In the genomic region with DNA sequence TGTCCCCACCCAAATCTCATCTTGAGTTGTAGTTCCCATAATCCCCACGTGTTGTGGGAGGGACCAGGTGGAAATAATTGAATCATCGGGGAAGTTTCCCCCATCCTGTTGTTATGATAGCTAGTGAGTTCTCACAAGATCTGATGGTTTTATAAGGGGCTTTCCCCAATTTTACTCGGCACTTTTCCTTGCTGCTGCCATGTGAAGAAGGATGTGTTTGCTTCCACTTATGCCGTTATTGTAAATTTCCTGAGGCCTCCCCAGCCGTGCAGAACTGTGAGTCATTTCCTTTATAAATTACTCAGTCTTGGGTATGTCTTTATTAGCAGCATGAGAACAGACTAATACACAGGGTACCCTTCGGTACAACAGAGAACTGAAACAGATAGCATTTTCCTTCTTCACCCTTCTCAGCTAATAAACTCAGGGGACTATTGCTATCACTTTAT, we compare ENCODE assay signal across 8 cellular contexts. TPM values are rescaled to one million over a fixed set of nuclear protein-coding genes. Genes with fewer than 3 reads are reported as not detected.
A peak's percentile ranks its signal among the peaks of the same experiment; 100 is the strongest.
DNase-seq lines count a peak whose midpoint lies in the region; ATAC-seq and TF ChIP-seq lines count a peak whose summit lies in the region.
"Not testable (repeated sequence)": the region's sequence is repeated elsewhere in the genome, so short reads cannot be mapped to it uniquely, and the experiment has no call there.

No MANE protein-coding gene starts in this region.

- BruUV-seq in Panc1 (replicated peaks; lab: Mats Ljungman, UMichigan), result not testable (repeated sequence)

- H3K36me3 Mint-ChIP-seq in CD8-positive, alpha-beta memory T cell, result peaks cover 22 to 56% (median 27%) of the 10 kb centered on the region in 3 donors
- peaks cover 79% of the 10 kb centered on the region for H3K36me3 Mint-ChIP-seq in activated CD8-positive, alpha-beta memory T cell treated with anti-CD3 and anti-CD28 coated beads, Interleukin-2, amount 10 ng/mL, durations not matched to agents 7 days and 5 days
- H3K36me3 Mint-ChIP-seq in memory B cell, result peaks cover 22% of the 10 kb centered on the region

- peaks cover 0 to 16% (median 13%) of the 10 kb centered on the region in 5 donors for H3K9me3 Mint-ChIP-seq in CD8-positive, alpha-beta memory T cell
- peaks cover 18% of the 10 kb centered on the region for H3K9me3 Mint-ChIP-seq in activated CD8-positive, alpha-beta memory T cell treated with anti-CD3 and anti-CD28 coated beads, Interleukin-2, amount 10 ng/mL, durations not matched to agents 7 days and 5 days (ENCODE audit: low read depth)
- not testable (repeated sequence) for H3K9me3 Mint-ChIP-seq in memory B cell

- H3K9me3 ChIP-seq in CD8-positive, alpha-beta memory T cell (ENCODE audit: low read length); Panc1 (ENCODE audit: control insufficient read depth, insufficient read depth, low read depth, low read length): not testable (repeated sequence)

- CTCF ChIA-PET in CD8-positive, alpha-beta memory T cell (lab: Charles Lee), result interaction anchor here (1.0 kb wide), 1 partner anchor 58 kb away, joined by 5 read pairs; no protein-coding TSS in a partner anchor
- CTCF ChIA-PET in Panc1 (lab: Charles Lee), result not testable (repeated sequence)
- CTCF ChIA-PET in activated CD8-positive, alpha-beta memory T cell treated with anti-CD3 and anti-CD28 coated beads, Interleukin-2, amount 10 ng/mL, durations not matched to agents 7 days and 5 days (lab: Charles Lee), result interaction anchor here (0.7 kb wide), 1 partner anchor 45 kb away, joined by 3 read pairs; a partner anchor contains a TSS

- not testable (repeated sequence) for H3K27me3 ChIP-seq in CD8-positive, alpha-beta memory T cell (ENCODE audit: insufficient read depth, low read length, poor library complexity, severe bottlenecking); Panc1 (ENCODE audit: control insufficient read depth, insufficient read depth, low read length)

- H3K4me3 Mint-ChIP-seq in CD8-positive, alpha-beta memory T cell, result peak overlapping the region in 6 of 7 donors; percentile 26 to 72 (median 44)
- H3K4me3 Mint-ChIP-seq in activated CD8-positive, alpha-beta memory T cell treated with anti-CD3 and anti-CD28 coated beads, Interleukin-2, amount 10 ng/mL, durations not matched to agents 7 days and 5 days, result not testable (repeated sequence)
- H3K4me3 Mint-ChIP-seq in memory B cell, result peak overlapping the region; percentile 28

- not testable (repeated sequence) for TF ChIP-seq CTCF in Panc1 (IDR thresholded peaks at IDR 0.05)

- not testable (repeated sequence) for H3K4me3 ChIP-seq in CD8-positive, alpha-beta memory T cell (ENCODE audit: low read length); Panc1 (ENCODE audit: low read depth in 2 of 2, low read length in 2 of 2)

- peak; percentile 59 for ATAC-seq in GM19467 (IDR thresholded peaks at IDR 0.05; ENCODE audit: unreplicated experiment)
- peak; percentile 81 for ATAC-seq in HG03108 (IDR thresholded peaks at IDR 0.05; ENCODE audit: unreplicated experiment)
- ATAC-seq in Panc1, result peak; percentile 30; the same call in 1 of the 2 replicates
- ATAC-seq in activated CD8-positive, alpha-beta memory T cell treated with anti-CD3 and anti-CD28 coated beads, Interleukin-2, amount 10 ng/mL, durations not matched to agents 7 days and 5 days, result peak; percentile 90
- ATAC-seq in memory B cell (ENCODE audit: low read depth), result peak; percentile 90

- H3K27ac Mint-ChIP-seq in CD8-positive, alpha-beta memory T cell, result peak overlapping the region; percentile 78 to 96 (median 92)
- H3K27ac Mint-ChIP-seq in activated CD8-positive, alpha-beta memory T cell treated with anti-CD3 and anti-CD28 coated beads, Interleukin-2, amount 10 ng/mL, durations not matched to agents 7 days and 5 days, result peak overlapping the region; percentile 76
- H3K27ac Mint-ChIP-seq in memory B cell, result peak overlapping the region; percentile 93

- H3K4me1 Mint-ChIP-seq in CD8-positive, alpha-beta memory T cell, result peaks cover 70 to 84% (median 82%) of the 10 kb centered on the region in 3 donors
- peaks cover 34% of the 10 kb centered on the region for H3K4me1 Mint-ChIP-seq in activated CD8-positive, alpha-beta memory T cell treated with anti-CD3 and anti-CD28 coated beads, Interleukin-2, amount 10 ng/mL, durations not matched to agents 7 days and 5 days
- H3K4me1 Mint-ChIP-seq in memory B cell, result peaks cover 17% of the 10 kb centered on the region

- DNase-seq in CD8-positive, alpha-beta memory T cell, result peak; percentile 21 to 72 (median 46)
- DNase-seq in Panc1 (ENCODE audit: low read depth, low spot score), result not testable (repeated sequence)
- DNase-seq in activated CD8-positive, alpha-beta memory T cell treated with anti-CD3 and anti-CD28 coated beads, Interleukin-2, amount 10 ng/mL, durations not matched to agents 7 days and 5 days, result peak; percentile 54
- peak; percentile 48 for DNase-seq in central memory CD4-positive, alpha-beta T cell
- peak; percentile 19 to 45 for DNase-seq in memory B cell (ENCODE audit: low spot score in 2 of 2)
- DNase-seq in stimulated activated CD8-positive, alpha-beta memory T cell treated with anti-CD3 and anti-CD28 coated beads, Interleukin-15, amount 100 ng/mL, for 1 hour (ENCODE audit: low read depth), result peak; percentile 14

- H3K27ac ChIP-seq in CD8-positive, alpha-beta memory T cell (ENCODE audit: low read depth, low read length); Panc1 (ENCODE audit: low read length): not testable (repeated sequence)

- POLR2A ChIA-PET in CD8-positive, alpha-beta memory T cell (lab: Charles Lee), result interaction anchor here (0.6 kb wide), 1 partner anchor 226 kb away, joined by 4 read pairs; no protein-coding TSS in a partner anchor
- POLR2A ChIA-PET in Panc1 (lab: Charles Lee), result interaction anchor here (0.5 kb wide), 1 partner anchor 23 kb away, joined by 3 read pairs; no protein-coding TSS in a partner anchor

- H3K36me3 ChIP-seq in CD8-positive, alpha-beta memory T cell (ENCODE audit: insufficient read depth, low read length); Panc1 (ENCODE audit: control insufficient read depth, insufficient read depth, low read length): not testable (repeated sequence)

- intact Hi-C loops in Panc1 (cut with micrococcal nuclease; ENCODE audit: unreplicated experiment), result not testable (repeated sequence)

- in situ Hi-C loops in Panc1 (cut with HindIII; ENCODE audit: low pct_unique_long_range_greater_than_20kb, low sequenced_read_pairs), result not testable (repeated sequence)

- peaks cover 30% of the 10 kb centered on the region for H3K4me1 ChIP-seq in CD8-positive, alpha-beta memory T cell (ENCODE audit: insufficient read depth, low read length)
- H3K4me1 ChIP-seq in Panc1 (ENCODE audit: control insufficient read depth, insufficient read depth, low read length), result not testable (repeated sequence)

- not testable (repeated sequence) for H3K27me3 Mint-ChIP-seq in CD8-positive, alpha-beta memory T cell; activated CD8-positive, alpha-beta memory T cell treated with anti-CD3 and anti-CD28 coated beads, Interleukin-2, amount 10 ng/mL, durations not matched to agents 7 days and 5 days; memory B cell

RNA-seq across cellular contexts. Expression of a gene that starts 45.3 kb away (rescaled TPM):
- 100 to 1,000 TPM; 106 to 112 TPM for total RNA-seq in CD8-positive, alpha-beta memory T cell
- 218 TPM for polyA plus RNA-seq in CD8-positive, alpha-beta memory T cell
- total RNA-seq in Panc1 (2021; ENCODE audit: unreplicated experiment), result 0.23 TPM
- polyA plus RNA-seq in Panc1 (2012; ENCODE audit: insufficient read length), result not detected
- total RNA-seq in activated CD8-positive, alpha-beta memory T cell treated with anti-CD3 and anti-CD28 coated beads, Interleukin-2, amount 10 ng/mL, durations not matched to agents 7 days and 5 days, result 100 to 1,000 TPM; 243 to 257 TPM

Comparison
In these comparisons a context has a peak if more than half of its experiments do, and no peak if none do; other contexts are left out.
1. ATAC-seq: peak in every context shown above with its lines; median percentile 90 in activated CD8-positive, alpha-beta memory T cell treated with anti-CD3 and anti-CD28 coated beads, Interleukin-2, amount 10 ng/mL, durations not matched to agents 7 days and 5 days; 90 in memory B cell; 81 in HG03108; 59 in GM19467; 30 in Panc1.
2. RNA of a gene that starts 45.3 kb away (total RNA-seq): 243 to 257 TPM in activated CD8-positive, alpha-beta memory T cell treated with anti-CD3 and anti-CD28 coated beads, Interleukin-2, amount 10 ng/mL, durations not matched to agents 7 days and 5 days and 106 to 112 TPM in CD8-positive, alpha-beta memory T cell; 0.23 TPM in Panc1 (single experiment); every median in the first group is over 10 times any median in the second.
3. Peak in every context shown above with its lines, with median percentiles within 50 percentile points of each other: H3K27ac Mint-ChIP-seq.